In the genomic region with DNA sequence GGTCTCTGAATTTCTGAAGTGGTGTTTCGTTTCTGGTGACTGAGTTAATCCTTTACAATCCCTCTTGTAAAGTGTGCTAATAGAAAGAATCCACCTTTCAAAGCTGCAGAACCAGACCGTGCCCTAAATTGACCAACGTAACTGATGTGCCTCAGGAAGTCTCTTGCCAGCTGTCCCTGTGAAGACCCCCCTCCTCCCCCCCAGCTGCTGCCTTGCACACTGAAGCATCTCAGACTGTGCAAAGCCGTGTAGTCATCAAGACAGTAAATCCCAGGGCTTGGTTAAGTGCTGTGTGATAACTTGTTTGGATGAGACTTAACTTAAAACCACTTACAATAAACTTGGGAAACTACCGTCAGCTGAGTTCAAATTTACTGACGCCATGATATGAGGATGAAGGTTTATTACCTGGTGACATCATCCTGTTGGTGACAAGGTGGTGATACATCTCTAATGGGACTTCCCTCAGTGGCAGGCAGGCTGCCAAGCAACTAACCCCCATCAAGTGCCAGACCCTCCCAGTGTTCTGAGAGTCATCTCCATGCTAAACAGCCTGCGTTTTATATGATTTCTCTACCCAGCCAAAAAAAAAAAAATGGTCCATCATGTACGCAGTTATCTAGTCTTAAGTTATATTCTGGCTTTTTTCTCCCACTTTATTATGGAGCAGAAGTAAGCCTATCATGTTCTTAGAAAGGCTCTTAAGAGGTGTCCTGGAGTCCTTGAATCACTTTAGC, we compare ENCODE assay signal across 8 cellular contexts. TPM values are rescaled to one million over a fixed set of nuclear protein-coding genes. Genes with fewer than 3 reads are reported as not detected.
A peak's percentile ranks its signal among the peaks of the same experiment; 100 is the strongest.
DNase-seq lines count a peak whose midpoint lies in the region; ATAC-seq and TF ChIP-seq lines count a peak whose summit lies in the region.
"Not testable (repeated sequence)": the region's sequence is repeated elsewhere in the genome, so short reads cannot be mapped to it uniquely, and the experiment has no call there.

No MANE protein-coding gene starts in this region.

- H3K23ac ChIP-seq in mesendoderm (ENCODE audit: low read length), result not testable (repeated sequence)

- TF ChIP-seq CTCF in WERI-Rb-1 (IDR thresholded peaks at IDR 0.05; ENCODE audit: low read depth, low read length), result not testable (repeated sequence)

- not testable (repeated sequence) for H3K4ac ChIP-seq in mesendoderm (ENCODE audit: low read depth, low read length)

- not testable (repeated sequence) for H3K27ac ChIP-seq in CD4-positive, alpha-beta memory T cell (ENCODE audit: low read depth, low read length); mesendoderm (ENCODE audit: low read depth, low read length)
- H3K27ac ChIP-seq in WERI-Rb-1, result peak overlapping the region; percentile 83
- H3K27ac ChIP-seq in epithelial cell of prostate, result peak overlapping the region; percentile 70

- not testable (repeated sequence) for H3K9ac ChIP-seq in mesendoderm (ENCODE audit: low read length)

- CTCF ChIA-PET in CD4-positive, alpha-beta memory T cell (lab: Charles Lee; ENCODE audit: partially characterized antibody), result interaction anchor here (1.5 to 3.0 kb wide), 3 partner anchors 37 to 117 kb away, joined by 4 to 13 read pairs (median 7); no protein-coding TSS in a partner anchor
- CTCF ChIA-PET in HEK293T (lab: Yijun Ruan, JAX), result not testable (repeated sequence)

- H3K27me3 Mint-ChIP-seq in CD4-positive, alpha-beta memory T cell, result not testable (repeated sequence)

- H3K27me3 ChIP-seq in CD4-positive, alpha-beta memory T cell (ENCODE audit: insufficient read depth, low read length); WERI-Rb-1 (ENCODE audit: insufficient read depth, low read depth, severe bottlenecking); mesendoderm (ENCODE audit: insufficient read depth, low read length, poor library complexity): not testable (repeated sequence)

- not testable (repeated sequence) for H2BK15ac ChIP-seq in mesendoderm (replicated peaks; ENCODE audit: low read depth)

- H3K18ac ChIP-seq in mesendoderm (ENCODE audit: low read length), result not testable (repeated sequence)

- H2AK5ac ChIP-seq in mesendoderm (ENCODE audit: low read length), result not testable (repeated sequence)

- not testable (repeated sequence) for H3K4me2 ChIP-seq in mesendoderm (ENCODE audit: low read length)

- intact Hi-C loops in CD4-positive, alpha-beta memory T cell (cut with micrococcal nuclease), result not testable (repeated sequence)

- H2BK5ac ChIP-seq in mesendoderm (ENCODE audit: low read length), result not testable (repeated sequence)

- not testable (repeated sequence) for H4K5ac ChIP-seq in mesendoderm (ENCODE audit: low read length)

- DNase-seq in CD4-positive, alpha-beta memory T cell, result peak in 2 of 5 donors; percentile 22 to 58
- not testable (repeated sequence) for DNase-seq in HEK293T (ENCODE audit: extremely low spot score); activated naive CD4-positive, alpha-beta T cell treated with anti-CD3 and anti-CD28 coated beads, Interleukin-2, amount 50 U/mL, for 72 hours (ENCODE audit: low spot score in 2 of 2); stimulated activated effector memory CD8-positive, alpha-beta T cell treated with anti-CD3 and anti-CD28 coated beads, Interleukin-12 subunit alpha, Interleukin-12 subunit beta, amount 100 ng/mL, for 72 hours (ENCODE audit: low spot score in 2 of 2)
- peak; percentile 49 for DNase-seq in NCI-H82 treated with DMSO at 0.1 percent for 48 hours (lab: John Stamatoyannopoulos, UW; ENCODE audit: unreplicated experiment)
- peak; percentile 91 for DNase-seq in WERI-Rb-1
- peak; percentile 74 for DNase-seq in epithelial cell of prostate (ENCODE audit: low read depth, low spot score)
- peak; percentile 62 for DNase-seq in mesendoderm

- peaks cover 34 to 57% of the 10 kb centered on the region in 2 donors for H3K36me3 Mint-ChIP-seq in CD4-positive, alpha-beta memory T cell
- peaks cover 24 to 47% of the 10 kb centered on the region in 2 donors for H3K36me3 Mint-ChIP-seq in activated naive CD4-positive, alpha-beta T cell treated with anti-CD3 and anti-CD28 coated beads, Interleukin-2, amount 50 U/mL, for 72 hours
- peaks cover 78% of the 10 kb centered on the region for H3K36me3 Mint-ChIP-seq in stimulated activated effector memory CD8-positive, alpha-beta T cell treated with anti-CD3 and anti-CD28 coated beads, Interleukin-12 subunit alpha, Interleukin-12 subunit beta, amount 100 ng/mL, for 72 hours

- H3K9me3 Mint-ChIP-seq in CD4-positive, alpha-beta memory T cell; activated naive CD4-positive, alpha-beta T cell treated with anti-CD3 and anti-CD28 coated beads, Interleukin-2, amount 50 U/mL, for 72 hours; stimulated activated effector memory CD8-positive, alpha-beta T cell treated with anti-CD3 and anti-CD28 coated beads, Interleukin-12 subunit alpha, Interleukin-12 subunit beta, amount 100 ng/mL, for 72 hours: not testable (repeated sequence)

- H3K4me1 ChIP-seq in CD4-positive, alpha-beta memory T cell (ENCODE audit: insufficient read depth, low read length), result peaks cover 29% of the 10 kb centered on the region
- H3K4me1 ChIP-seq in mesendoderm (ENCODE audit: control insufficient read depth, low read depth, low read length), result not testable (repeated sequence)

- peak in 1 of 2 donors; percentile 76 for ATAC-seq in activated naive CD4-positive, alpha-beta T cell treated with anti-CD3 and anti-CD28 coated beads, Interleukin-2, amount 50 U/mL, for 72 hours
- ATAC-seq in stimulated activated effector memory CD8-positive, alpha-beta T cell treated with anti-CD3 and anti-CD28 coated beads, Interleukin-12 subunit alpha, Interleukin-12 subunit beta, amount 100 ng/mL, for 72 hours, result peak; percentile 85

- H3K79me1 ChIP-seq in mesendoderm (ENCODE audit: low read length), result not testable (repeated sequence)

- H3K4me1 Mint-ChIP-seq in CD4-positive, alpha-beta memory T cell, result peaks cover 38 to 71% (median 50%) of the 10 kb centered on the region in 4 donors
- H3K4me1 Mint-ChIP-seq in stimulated activated effector memory CD8-positive, alpha-beta T cell treated with anti-CD3 and anti-CD28 coated beads, Interleukin-12 subunit alpha, Interleukin-12 subunit beta, amount 100 ng/mL, for 72 hours, result peaks cover 67% of the 10 kb centered on the region

- H2BK120ac ChIP-seq in mesendoderm (ENCODE audit: low read depth, low read length), result not testable (repeated sequence)

- H3K9me3 ChIP-seq in CD4-positive, alpha-beta memory T cell (ENCODE audit: control insufficient read depth in 1 of 2, low read length in 2 of 2); WERI-Rb-1 (ENCODE audit: severe bottlenecking): not testable (repeated sequence)

- WGBS in mesendoderm (ENCODE audit: extremely low coverage, insufficient coverage, low lambda C conversion rate), result no CpG with 5 or more reads among the region's 8 CpGs

- not testable (repeated sequence) for H4K8ac ChIP-seq in mesendoderm (ENCODE audit: low read depth, low read length)

- POLR2A ChIA-PET in CD4-positive, alpha-beta memory T cell (lab: Charles Lee; ENCODE audit: partially characterized antibody), result interaction anchor here (0.6 to 3.2 kb wide), 2 partner anchors 8 to 584 kb away, joined by 5 to 23 read pairs; no protein-coding TSS in a partner anchor
- POLR2A ChIA-PET in HEK293T (lab: Yijun Ruan, JAX), result interaction anchor here (0.6 to 2.9 kb wide), 6 partner anchors 7 to 669 kb away, joined by 3 to 22 read pairs (median 4); partner anchors contain the start of gene TRIM65

- peaks cover 22% of the 10 kb centered on the region for H3K36me3 ChIP-seq in CD4-positive, alpha-beta memory T cell (ENCODE audit: insufficient read depth, low read length)
- H3K36me3 ChIP-seq in WERI-Rb-1, result peaks cover 67% of the 10 kb centered on the region
- not testable (repeated sequence) for H3K36me3 ChIP-seq in mesendoderm (ENCODE audit: control insufficient read depth, insufficient read depth, low read length)

- H3K4me3 ChIP-seq in CD4-positive, alpha-beta memory T cell (ENCODE audit: low read length in 2 of 2); WERI-Rb-1 (ENCODE audit: low read depth, low read length); mesendoderm (ENCODE audit: low read length): not testable (repeated sequence)

- peak overlapping the region in 1 of 8 donors; percentile 43 for H3K4me3 Mint-ChIP-seq in CD4-positive, alpha-beta memory T cell
- H3K4me3 Mint-ChIP-seq in stimulated activated effector memory CD8-positive, alpha-beta T cell treated with anti-CD3 and anti-CD28 coated beads, Interleukin-12 subunit alpha, Interleukin-12 subunit beta, amount 100 ng/mL, for 72 hours, result not testable (repeated sequence)

- not testable (repeated sequence) for H3K56ac ChIP-seq in mesendoderm (ENCODE audit: low read length)

- peak overlapping the region; percentile 40 to 84 (median 63) for H3K27ac Mint-ChIP-seq in CD4-positive, alpha-beta memory T cell
- peak overlapping the region; percentile 65 to 70 for H3K27ac Mint-ChIP-seq in activated naive CD4-positive, alpha-beta T cell treated with anti-CD3 and anti-CD28 coated beads, Interleukin-2, amount 50 U/mL, for 72 hours
- peak overlapping the region; percentile 81 for H3K27ac Mint-ChIP-seq in stimulated activated effector memory CD8-positive, alpha-beta T cell treated with anti-CD3 and anti-CD28 coated beads, Interleukin-12 subunit alpha, Interleukin-12 subunit beta, amount 100 ng/mL, for 72 hours

- H3K79me2 ChIP-seq in mesendoderm (ENCODE audit: control insufficient read depth, insufficient read depth, low read length), result peaks cover 21% of the 10 kb centered on the region

RNA-seq across cellular contexts. Expression of gene ST6GALNAC2, which starts 20.5 kb away (rescaled TPM):
- total RNA-seq in CD4-positive, alpha-beta memory T cell, result 1 to 10 TPM; 3.3 to 3.6 TPM
- polyA plus RNA-seq in CD4-positive, alpha-beta memory T cell, result 1 to 10 TPM in 1 of 2 donors, under 1 TPM in 1; 0.95 to 2.4 TPM
- not detected for total RNA-seq in activated naive CD4-positive, alpha-beta T cell treated with anti-CD3 and anti-CD28 coated beads, Interleukin-2, amount 50 U/mL, for 72 hours
- 0.04 TPM for polyA plus RNA-seq in mesendoderm (2013, experiment 1 of 2)
- polyA plus RNA-seq in mesendoderm (2013, experiment 2 of 2), result 0.04 TPM

RNA-seq across cellular contexts. Expression of gene PRCD, which starts 25.3 kb away (rescaled TPM):
- not detected for total RNA-seq in CD4-positive, alpha-beta memory T cell
- polyA plus RNA-seq in CD4-positive, alpha-beta memory T cell, result not detected
- not detected for total RNA-seq in activated naive CD4-positive, alpha-beta T cell treated with anti-CD3 and anti-CD28 coated beads, Interleukin-2, amount 50 U/mL, for 72 hours
- 0.59 TPM for polyA plus RNA-seq in mesendoderm (2013, experiment 1 of 2)
- 0.55 TPM for polyA plus RNA-seq in mesendoderm (2013, experiment 2 of 2)

RNA-seq across cellular contexts. Expression of gene CYGB, which starts 27.6 kb away (rescaled TPM):
- total RNA-seq in CD4-positive, alpha-beta memory T cell, result not detected
- not detected for polyA plus RNA-seq in CD4-positive, alpha-beta memory T cell
- total RNA-seq in activated naive CD4-positive, alpha-beta T cell treated with anti-CD3 and anti-CD28 coated beads, Interleukin-2, amount 50 U/mL, for 72 hours, result not detected
- polyA plus RNA-seq in mesendoderm (2013, experiment 1 of 2), result 0.88 TPM
- 0.88 TPM for polyA plus RNA-seq in mesendoderm (2013, experiment 2 of 2)
